11 cellular contexts compared by ENCODE assay signal in genomic region chr18:25517881-25518715, GRCh38.
DNase-seq lines count a peak whose midpoint lies in the region; ATAC-seq and TF ChIP-seq lines count a peak whose summit lies in the region.
"Had no signal": no experiment of that assay in that cellular context is flagged by ENCODE, and none has a peak within 500 bp of the region (broad histone marks: within the 10 kb centered on the region; RNA-seq: fewer than 3 reads in every experiment).

No MANE protein-coding gene starts in this region.

- H3K27ac Mint-ChIP-seq in mesothelial cell of epicardium = peak overlapping the region; percentile 72
- no peak overlapping the region for H3K27ac Mint-ChIP-seq in effector memory CD8-positive, alpha-beta T cell

- no peaks in the 10 kb centered on the region for H3K4me1 ChIP-seq in colonic mucosa
- H3K4me1 ChIP-seq: HAP-1 had no signal

- H3K9me3 ChIP-seq in colonic mucosa = no peaks in the 10 kb centered on the region
- no peaks in the 10 kb centered on the region for H3K9me3 ChIP-seq in WERI-Rb-1 (ENCODE audit: severe bottlenecking)
- H3K9me3 ChIP-seq: HAP-1 had no signal

- intact Hi-C loops in colonic mucosa (cut with DNase I) = no loop called here

- peak; percentile 24 for ATAC-seq in GM18873 (IDR thresholded peaks at IDR 0.05; ENCODE audit: low FRiP score, unreplicated experiment)
- ATAC-seq in GM21786 (IDR thresholded peaks at IDR 0.05; ENCODE audit: unreplicated experiment) = peak; percentile 33
- peak; percentile 42 for ATAC-seq in HG03378 (IDR thresholded peaks at IDR 0.05; ENCODE audit: unreplicated experiment)
- ATAC-seq in effector memory CD8-positive, alpha-beta T cell (replicated peaks) = no peak

- no peak overlapping the region for H3K27ac ChIP-seq in colonic mucosa
- H3K27ac ChIP-seq in WERI-Rb-1 = no peak overlapping the region

- H3K4me1 Mint-ChIP-seq in mesothelial cell of epicardium = peaks cover 18% of the 10 kb centered on the region
- H3K4me1 Mint-ChIP-seq in effector memory CD8-positive, alpha-beta T cell (ENCODE audit: low read depth in 2 of 2) = no peaks in the 10 kb centered on the region
- H3K4me1 Mint-ChIP-seq: central memory CD8-positive, alpha-beta T cell had no signal

- H3K27me3 Mint-ChIP-seq in mesothelial cell of epicardium (ENCODE audit: low read depth) = no peaks in the 10 kb centered on the region
- H3K27me3 Mint-ChIP-seq in effector memory CD8-positive, alpha-beta T cell = no peaks in the 10 kb centered on the region
- H3K27me3 Mint-ChIP-seq: central memory CD8-positive, alpha-beta T cell had no signal

- DNase-seq in mesothelial cell of epicardium (ENCODE audit: low spot score in 2 of 2, unreplicated experiment in 2 of 2) (no peak), NCI-H1436 treated with DMSO at 0.1 percent for 48 hours (lab: John Stamatoyannopoulos, UW) (no peak), colonic mucosa (no peak), WERI-Rb-1 (no peak)
- DNase-seq in effector memory CD8-positive, alpha-beta T cell = no peak
- DNase-seq: NCI-H1417 treated with DMSO at 0.1 percent for 48 hours had no signal

- H3K4me3 ChIP-seq in colonic mucosa = no peak overlapping the region
- H3K4me3 ChIP-seq in WERI-Rb-1 (ENCODE audit: low read depth, low read length) = no peak overlapping the region
- H3K4me3 ChIP-seq: HAP-1 had no signal

- H3K36me3 ChIP-seq in colonic mucosa = no peaks in the 10 kb centered on the region
- H3K36me3 ChIP-seq in WERI-Rb-1 = no peaks in the 10 kb centered on the region
- H3K36me3 ChIP-seq: HAP-1 had no signal

- TF ChIP-seq CTCF in mesothelial cell of epicardium (IDR thresholded peaks at IDR 0.05; ENCODE audit: unreplicated experiment) (no peak), colonic mucosa (IDR thresholded peaks at IDR 0.05) (no peak), WERI-Rb-1 (IDR thresholded peaks at IDR 0.05; ENCODE audit: low read depth, low read length) (no peak)

- H3K27me3 ChIP-seq in colonic mucosa (no peaks in the 10 kb centered on the region), WERI-Rb-1 (ENCODE audit: insufficient read depth, low read depth, severe bottlenecking) (peaks cover 17% of the 10 kb centered on the region)

- no peaks in the 10 kb centered on the region for H3K36me3 Mint-ChIP-seq in mesothelial cell of epicardium
- H3K36me3 Mint-ChIP-seq in effector memory CD8-positive, alpha-beta T cell (ENCODE audit: insufficient read depth) = no peaks in the 10 kb centered on the region

- no peak overlapping the region for H3K9ac ChIP-seq in colonic mucosa (ENCODE audit: low read depth in 2 of 2, low read length in 2 of 2)

- peaks cover 3% of the 10 kb centered on the region for H3K9me3 Mint-ChIP-seq in mesothelial cell of epicardium
- peaks cover 6% of the 10 kb centered on the region in 2 donors for H3K9me3 Mint-ChIP-seq in effector memory CD8-positive, alpha-beta T cell

- no peak overlapping the region for H3K4me3 Mint-ChIP-seq in mesothelial cell of epicardium
- H3K4me3 Mint-ChIP-seq in effector memory CD8-positive, alpha-beta T cell = no peak overlapping the region
- H3K4me3 Mint-ChIP-seq: central memory CD8-positive, alpha-beta T cell had no signal
